16 cellular contexts compared by ENCODE assay signal in genomic region chr15:100264994-100265640, GRCh38.
DNase-seq lines count a peak whose midpoint lies in the region; ATAC-seq and TF ChIP-seq lines count a peak whose summit lies in the region.
"Had no signal": no experiment of that assay in that cellular context is flagged by ENCODE, and none has a peak within 500 bp of the region (broad histone marks: within the 10 kb centered on the region; RNA-seq: fewer than 3 reads in every experiment).

No MANE protein-coding gene starts in this region.

- TF ChIP-seq POLR2A in gastroesophageal sphincter (IDR thresholded peaks at IDR 0.05), result no peak

- DNase-seq in DND-41 (no peak), H7 (peak; percentile 24), T-cell (no peak)
- DNase-seq in activated CD4-positive, alpha-beta T cell treated with anti-CD3 and anti-CD28 coated beads for 36 hours, result no peak
- DNase-seq: CD4-positive, CD25-positive, alpha-beta regulatory T cell; DMS53; KG1; NCI-H1436; NCI-H2081; NCI-H510A treated with DMSO at 0.1 percent for 48 hours; NCI-H82; PC-9 had no signal

- H3K27me3 ChIP-seq in DND-41 (ENCODE audit: insufficient read depth, low read length, poor library complexity), result no peaks in the 10 kb centered on the region
- H3K27me3 ChIP-seq in H7 (ENCODE audit: control insufficient read depth, insufficient read depth, low read length), result no peaks in the 10 kb centered on the region
- no peaks in the 10 kb centered on the region for H3K27me3 ChIP-seq in gastroesophageal sphincter

- H3K9ac ChIP-seq in DND-41 (ENCODE audit: low read depth, low read length), result no peak overlapping the region

- no peak overlapping the region for H2AFZ ChIP-seq in DND-41 (ENCODE audit: low read depth, low read length)
- H2AFZ ChIP-seq: PC-9 had no signal

- H3K4me1 ChIP-seq in DND-41 (ENCODE audit: insufficient read depth, low read length), result peaks cover 9% of the 10 kb centered on the region; the same call in 1 of the 2 replicates
- no peaks in the 10 kb centered on the region for H3K4me1 ChIP-seq in gastroesophageal sphincter

- H3K36me3 ChIP-seq in DND-41 (ENCODE audit: insufficient read depth, low read length) (peaks cover 90% of the 10 kb centered on the region), H7 (replicated peaks; ENCODE audit: control insufficient read depth, insufficient read depth, low read length) (no peaks in the 10 kb centered on the region), gastroesophageal sphincter (peaks cover 0 to 13% of the 10 kb centered on the region in 2 donors)

- H3K4me1 Mint-ChIP-seq in stimulated activated memory B cell treated with anti-CD40 and anti-IgM and Interleukin-4, amounts not matched to agents 10 μg/mL and 1 μg/mL and 100 μg/mL, for 72 hours, result no peaks in the 10 kb centered on the region
- no peaks in the 10 kb centered on the region for H3K4me1 Mint-ChIP-seq in activated CD4-positive, alpha-beta T cell treated with anti-CD3 and anti-CD28 coated beads for 36 hours
- H3K4me1 Mint-ChIP-seq in T-cell, result peaks cover 0 to 2% (median 0%) of the 10 kb centered on the region in 3 donors
- H3K4me1 Mint-ChIP-seq: B cell had no signal

- no peak for TF ChIP-seq EP300 in gastroesophageal sphincter (IDR thresholded peaks at IDR 0.05)

- H3K9me3 ChIP-seq in DND-41 (ENCODE audit: insufficient read depth, low read length, severe bottlenecking) (peaks cover 8% of the 10 kb centered on the region), gastroesophageal sphincter (no peaks in the 10 kb centered on the region)

- peaks cover 7% of the 10 kb centered on the region for H4K20me1 ChIP-seq in DND-41 (ENCODE audit: insufficient read depth, low read length)

- ATAC-seq in DND-41 (ENCODE audit: insufficient read depth, low read depth) (0 out of 3 replicates have a peak, but pooled peaks have one; percentile 12), gastroesophageal sphincter (peak; percentile 26), T-cell (replicated peaks in 1 of 4) (no peak), GM18909 (IDR thresholded peaks at IDR 0.05; ENCODE audit: poor library complexity, unreplicated experiment) (no peak)
- peak; percentile 21 for ATAC-seq in stimulated activated memory B cell treated with anti-CD40 and anti-IgM and Interleukin-4, amounts not matched to agents 10 μg/mL and 1 μg/mL and 100 μg/mL, for 72 hours
- no peak for ATAC-seq in activated CD4-positive, alpha-beta T cell treated with anti-CD3 and anti-CD28 coated beads for 36 hours

- no peaks in the 10 kb centered on the region for H3K36me3 Mint-ChIP-seq in stimulated activated memory B cell treated with anti-CD40 and anti-IgM and Interleukin-4, amounts not matched to agents 10 μg/mL and 1 μg/mL and 100 μg/mL, for 72 hours
- peaks cover 3% of the 10 kb centered on the region for H3K36me3 Mint-ChIP-seq in activated CD4-positive, alpha-beta T cell treated with anti-CD3 and anti-CD28 coated beads for 36 hours (ENCODE audit: low read depth)
- peaks cover 12% of the 10 kb centered on the region for H3K36me3 Mint-ChIP-seq in T-cell

- no peak overlapping the region for H3K4me2 ChIP-seq in DND-41 (ENCODE audit: insufficient read depth, low read length)
- H3K4me2 ChIP-seq: PC-9 had no signal

- POLR2A ChIA-PET in activated CD4-positive, alpha-beta T cell treated with anti-CD3 and anti-CD28 coated beads for 36 hours (lab: Charles Lee), result no interaction called here
- POLR2A ChIA-PET in T-cell (lab: Charles Lee), result no interaction called here

- peaks cover 2% of the 10 kb centered on the region for H3K9me3 Mint-ChIP-seq in stimulated activated memory B cell treated with anti-CD40 and anti-IgM and Interleukin-4, amounts not matched to agents 10 μg/mL and 1 μg/mL and 100 μg/mL, for 72 hours
- no peaks in the 10 kb centered on the region for H3K9me3 Mint-ChIP-seq in activated CD4-positive, alpha-beta T cell treated with anti-CD3 and anti-CD28 coated beads for 36 hours (ENCODE audit: low read depth)
- H3K9me3 Mint-ChIP-seq in T-cell, result no peaks in the 10 kb centered on the region

- H3K27me3 Mint-ChIP-seq in stimulated activated memory B cell treated with anti-CD40 and anti-IgM and Interleukin-4, amounts not matched to agents 10 μg/mL and 1 μg/mL and 100 μg/mL, for 72 hours, result no peaks in the 10 kb centered on the region
- H3K27me3 Mint-ChIP-seq in activated CD4-positive, alpha-beta T cell treated with anti-CD3 and anti-CD28 coated beads for 36 hours, result no peaks in the 10 kb centered on the region
- no peaks in the 10 kb centered on the region for H3K27me3 Mint-ChIP-seq in T-cell
- H3K27me3 Mint-ChIP-seq: B cell; CD4-positive, CD25-positive, alpha-beta regulatory T cell had no signal

- H3K27ac Mint-ChIP-seq in stimulated activated memory B cell treated with anti-CD40 and anti-IgM and Interleukin-4, amounts not matched to agents 10 μg/mL and 1 μg/mL and 100 μg/mL, for 72 hours, result no peak overlapping the region
- no peak overlapping the region for H3K27ac Mint-ChIP-seq in activated CD4-positive, alpha-beta T cell treated with anti-CD3 and anti-CD28 coated beads for 36 hours
- no peak overlapping the region for H3K27ac Mint-ChIP-seq in T-cell
- H3K27ac Mint-ChIP-seq: B cell had no signal

- intact Hi-C loops in activated CD4-positive, alpha-beta T cell treated with anti-CD3 and anti-CD28 coated beads for 36 hours (cut with DNase I, micrococcal nuclease), result no loop called here

- CTCF ChIA-PET in activated CD4-positive, alpha-beta T cell treated with anti-CD3 and anti-CD28 coated beads for 36 hours (lab: Charles Lee), result no interaction called here
- CTCF ChIA-PET in T-cell (lab: Charles Lee), result no interaction called here

- H3K27ac ChIP-seq in DND-41 (ENCODE audit: low read length) (no peak overlapping the region), gastroesophageal sphincter (no peak overlapping the region)
- H3K27ac ChIP-seq: PC-9 had no signal

- no peak overlapping the region for H3K4me3 Mint-ChIP-seq in stimulated activated memory B cell treated with anti-CD40 and anti-IgM and Interleukin-4, amounts not matched to agents 10 μg/mL and 1 μg/mL and 100 μg/mL, for 72 hours
- no peak overlapping the region for H3K4me3 Mint-ChIP-seq in activated CD4-positive, alpha-beta T cell treated with anti-CD3 and anti-CD28 coated beads for 36 hours
- H3K4me3 Mint-ChIP-seq in T-cell, result no peak overlapping the region
- H3K4me3 Mint-ChIP-seq: B cell; CD4-positive, CD25-positive, alpha-beta regulatory T cell had no signal

- WGBS in gastroesophageal sphincter (ENCODE audit: low coverage in 1 of 2), 2 donors, result 78 to 80% methylated on average over 1 to 10 of the region's 21 CpGs

- no peak for TF ChIP-seq CTCF in DND-41 (IDR thresholded peaks at IDR 0.05; ENCODE audit: borderline replicate concordance, extremely low read depth, low read length, poor library complexity, severe bottlenecking)
- no peak for TF ChIP-seq CTCF in gastroesophageal sphincter (IDR thresholded peaks at IDR 0.05)

- H3K79me2 ChIP-seq in DND-41 (ENCODE audit: insufficient read depth, low read length), result peaks cover 81% of the 10 kb centered on the region

- H3K4me3 ChIP-seq in DND-41 (ENCODE audit: low read depth in 1 of 2, low read length in 2 of 2) (no peak overlapping the region), H7 (ENCODE audit: insufficient read depth, low read depth, low read length) (no peak overlapping the region), gastroesophageal sphincter (no peak overlapping the region)
- H3K4me3 ChIP-seq: PC-9 had no signal

Comparison
In these comparisons a context has a peak if more than half of its experiments do, and no peak if none do; other contexts are left out.
1. ATAC-seq: peak in DND-41 (single experiment), gastroesophageal sphincter (single experiment) and stimulated activated memory B cell treated with anti-CD40 and anti-IgM and Interleukin-4, amounts not matched to agents 10 μg/mL and 1 μg/mL and 100 μg/mL, for 72 hours (single experiment); none in activated CD4-positive, alpha-beta T cell treated with anti-CD3 and anti-CD28 coated beads for 36 hours (single experiment), T-cell (0 of 4) and GM18909 (single experiment).